In the genomic region with DNA sequence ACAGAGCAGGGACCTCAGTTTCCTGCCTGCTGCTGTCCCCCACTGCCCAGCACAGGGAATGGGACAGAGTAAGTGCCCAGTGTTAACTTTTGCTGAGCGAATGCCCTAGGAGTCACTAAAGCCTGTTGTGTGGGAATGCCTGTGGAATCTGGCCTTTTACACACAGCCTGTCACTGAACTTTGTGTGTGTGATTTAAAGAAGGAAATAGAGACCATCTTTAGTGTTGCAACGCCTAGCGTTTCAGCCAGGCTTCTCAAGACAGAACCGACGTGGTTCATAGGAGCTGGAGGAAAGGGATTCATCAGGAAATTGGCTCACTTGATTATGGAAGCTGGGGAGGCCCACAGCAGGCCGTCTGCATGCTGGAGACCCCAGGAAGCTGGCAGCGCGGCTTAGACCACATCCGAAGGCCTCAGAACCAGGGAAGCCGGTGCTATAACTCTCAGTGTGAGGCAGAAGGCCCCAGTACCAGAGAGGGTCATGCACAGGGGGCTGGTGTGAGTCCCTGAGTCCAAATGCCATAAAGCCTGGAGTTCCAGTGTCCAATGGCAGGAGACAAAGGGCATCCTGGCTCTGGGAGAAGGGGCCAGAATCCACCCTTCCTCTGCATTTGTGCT, we compare ENCODE assay signal across 1 cellular context.
TF ChIP-seq lines count a peak whose summit lies in the region.

No MANE protein-coding gene starts in this region.

TF ChIP-seq in HepG2, 621 proteins besides CTCF, POLR2A, EP300 and RAD21 (continued from another document):
- TF ChIP-seq MED1 (CRISPR knock-in tag; IDR thresholded peaks at IDR 0.05) (0 out of 2 replicates have a peak, but pooled peaks have one; percentile 53), TBX2 (CRISPR knock-in tag; IDR thresholded peaks at IDR 0.05; ENCODE audit: borderline replicate concordance) (peak; percentile 31; the same call in 1 of the 2 replicates), ZFX (CRISPR knock-in tag; IDR thresholded peaks at IDR 0.05; ENCODE audit: low read depth) (peak; percentile 32; the same call in 1 of the 2 replicates), ZNF790 (CRISPR knock-in tag; IDR thresholded peaks at IDR 0.05; ENCODE audit: borderline replicate concordance) (no peak), MIER2 (CRISPR knock-in tag; IDR thresholded peaks at IDR 0.05) (no peak), ZNF598 (CRISPR knock-in tag; IDR thresholded peaks at IDR 0.05; ENCODE audit: borderline replicate concordance) (peak; percentile 64; the same call in 1 of the 2 replicates), CENPX (CRISPR knock-in tag; IDR thresholded peaks at IDR 0.05) (no peak), PPARG (CRISPR knock-in tag; conservative IDR thresholded peaks at IDR 0.05) (0 out of 2 replicates have a peak, but pooled peaks have one; percentile 49), ZMYM2 (CRISPR knock-in tag; IDR thresholded peaks at IDR 0.05) (no peak), CEBPG (CRISPR knock-in tag; IDR thresholded peaks at IDR 0.05) (0 out of 2 replicates have a peak, but pooled peaks have one; percentile 20), ZNF746 (CRISPR knock-in tag; IDR thresholded peaks at IDR 0.05) (0 out of 2 replicates have a peak, but pooled peaks have one; percentile 19), ZBTB38 (CRISPR knock-in tag; IDR thresholded peaks at IDR 0.05) (peak; percentile 93), ZFY (CRISPR knock-in tag; IDR thresholded peaks at IDR 0.05) (peak; percentile 39; the same call in 1 of the 2 replicates), ZNF672 (CRISPR knock-in tag; IDR thresholded peaks at IDR 0.05) (no peak), BORCS8-MEF2B (CRISPR knock-in tag; IDR thresholded peaks at IDR 0.05) (peak; percentile 11; the same call in 1 of the 2 replicates), TEAD3 (CRISPR knock-in tag; optimal IDR thresholded peaks at IDR 0.05; ENCODE audit: borderline replicate concordance) (peak; percentile 26), ZNF317 (CRISPR knock-in tag; IDR thresholded peaks at IDR 0.05) (no peak), ELF3 (CRISPR knock-in tag; IDR thresholded peaks at IDR 0.05) (peak; percentile 48; the same call in 1 of the 2 replicates), LCORL (IDR thresholded peaks at IDR 0.05) (no peak), LCORL (CRISPR knock-in tag; IDR thresholded peaks at IDR 0.05) (0 out of 2 replicates have a peak, but pooled peaks have one; percentile 30)
- TF ChIP-seq, protein P1, sequence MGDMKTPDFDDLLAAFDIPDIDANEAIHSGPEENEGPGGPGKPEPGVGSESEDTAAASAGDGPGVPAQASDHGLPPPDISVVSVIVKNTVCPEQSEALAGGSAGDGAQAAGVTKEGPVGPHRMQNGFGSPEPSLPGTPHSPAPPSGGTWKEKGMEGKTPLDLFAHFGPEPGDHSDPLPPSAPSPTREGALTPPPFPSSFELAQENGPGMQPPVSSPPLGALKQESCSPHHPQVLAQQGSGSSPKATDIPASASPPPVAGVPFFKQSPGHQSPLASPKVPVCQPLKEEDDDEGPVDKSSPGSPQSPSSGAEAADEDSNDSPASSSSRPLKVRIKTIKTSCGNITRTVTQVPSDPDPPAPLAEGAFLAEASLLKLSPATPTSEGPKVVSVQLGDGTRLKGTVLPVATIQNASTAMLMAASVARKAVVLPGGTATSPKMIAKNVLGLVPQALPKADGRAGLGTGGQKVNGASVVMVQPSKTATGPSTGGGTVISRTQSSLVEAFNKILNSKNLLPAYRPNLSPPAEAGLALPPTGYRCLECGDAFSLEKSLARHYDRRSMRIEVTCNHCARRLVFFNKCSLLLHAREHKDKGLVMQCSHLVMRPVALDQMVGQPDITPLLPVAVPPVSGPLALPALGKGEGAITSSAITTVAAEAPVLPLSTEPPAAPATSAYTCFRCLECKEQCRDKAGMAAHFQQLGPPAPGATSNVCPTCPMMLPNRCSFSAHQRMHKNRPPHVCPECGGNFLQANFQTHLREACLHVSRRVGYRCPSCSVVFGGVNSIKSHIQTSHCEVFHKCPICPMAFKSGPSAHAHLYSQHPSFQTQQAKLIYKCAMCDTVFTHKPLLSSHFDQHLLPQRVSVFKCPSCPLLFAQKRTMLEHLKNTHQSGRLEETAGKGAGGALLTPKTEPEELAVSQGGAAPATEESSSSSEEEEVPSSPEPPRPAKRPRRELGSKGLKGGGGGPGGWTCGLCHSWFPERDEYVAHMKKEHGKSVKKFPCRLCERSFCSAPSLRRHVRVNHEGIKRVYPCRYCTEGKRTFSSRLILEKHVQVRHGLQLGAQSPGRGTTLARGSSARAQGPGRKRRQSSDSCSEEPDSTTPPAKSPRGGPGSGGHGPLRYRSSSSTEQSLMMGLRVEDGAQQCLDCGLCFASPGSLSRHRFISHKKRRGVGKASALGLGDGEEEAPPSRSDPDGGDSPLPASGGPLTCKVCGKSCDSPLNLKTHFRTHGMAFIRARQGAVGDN (CRISPR knock-in tag; IDR thresholded peaks at IDR 0.05), result peak; percentile 64
- TF ChIP-seq, protein P2, sequence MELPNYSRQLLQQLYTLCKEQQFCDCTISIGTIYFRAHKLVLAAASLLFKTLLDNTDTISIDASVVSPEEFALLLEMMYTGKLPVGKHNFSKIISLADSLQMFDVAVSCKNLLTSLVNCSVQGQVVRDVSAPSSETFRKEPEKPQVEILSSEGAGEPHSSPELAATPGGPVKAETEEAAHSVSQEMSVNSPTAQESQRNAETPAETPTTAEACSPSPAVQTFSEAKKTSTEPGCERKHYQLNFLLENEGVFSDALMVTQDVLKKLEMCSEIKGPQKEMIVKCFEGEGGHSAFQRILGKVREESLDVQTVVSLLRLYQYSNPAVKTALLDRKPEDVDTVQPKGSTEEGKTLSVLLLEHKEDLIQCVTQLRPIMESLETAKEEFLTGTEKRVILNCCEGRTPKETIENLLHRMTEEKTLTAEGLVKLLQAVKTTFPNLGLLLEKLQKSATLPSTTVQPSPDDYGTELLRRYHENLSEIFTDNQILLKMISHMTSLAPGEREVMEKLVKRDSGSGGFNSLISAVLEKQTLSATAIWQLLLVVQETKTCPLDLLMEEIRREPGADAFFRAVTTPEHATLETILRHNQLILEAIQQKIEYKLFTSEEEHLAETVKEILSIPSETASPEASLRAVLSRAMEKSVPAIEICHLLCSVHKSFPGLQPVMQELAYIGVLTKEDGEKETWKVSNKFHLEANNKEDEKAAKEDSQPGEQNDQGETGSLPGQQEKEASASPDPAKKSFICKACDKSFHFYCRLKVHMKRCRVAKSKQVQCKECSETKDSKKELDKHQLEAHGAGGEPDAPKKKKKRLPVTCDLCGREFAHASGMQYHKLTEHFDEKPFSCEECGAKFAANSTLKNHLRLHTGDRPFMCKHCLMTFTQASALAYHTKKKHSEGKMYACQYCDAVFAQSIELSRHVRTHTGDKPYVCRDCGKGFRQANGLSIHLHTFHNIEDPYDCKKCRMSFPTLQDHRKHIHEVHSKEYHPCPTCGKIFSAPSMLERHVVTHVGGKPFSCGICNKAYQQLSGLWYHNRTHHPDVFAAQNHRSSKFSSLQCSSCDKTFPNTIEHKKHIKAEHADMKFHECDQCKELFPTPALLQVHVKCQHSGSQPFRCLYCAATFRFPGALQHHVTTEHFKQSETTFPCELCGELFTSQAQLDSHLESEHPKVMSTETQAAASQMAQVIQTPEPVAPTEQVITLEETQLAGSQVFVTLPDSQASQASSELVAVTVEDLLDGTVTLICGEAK (IDR thresholded peaks at IDR 0.05), result no peak
- TF ChIP-seq, protein P2 (CRISPR knock-in tag; IDR thresholded peaks at IDR 0.05), result 0 out of 2 replicates have a peak, but pooled peaks have one; percentile 31
- TF ChIP-seq, protein P3, sequence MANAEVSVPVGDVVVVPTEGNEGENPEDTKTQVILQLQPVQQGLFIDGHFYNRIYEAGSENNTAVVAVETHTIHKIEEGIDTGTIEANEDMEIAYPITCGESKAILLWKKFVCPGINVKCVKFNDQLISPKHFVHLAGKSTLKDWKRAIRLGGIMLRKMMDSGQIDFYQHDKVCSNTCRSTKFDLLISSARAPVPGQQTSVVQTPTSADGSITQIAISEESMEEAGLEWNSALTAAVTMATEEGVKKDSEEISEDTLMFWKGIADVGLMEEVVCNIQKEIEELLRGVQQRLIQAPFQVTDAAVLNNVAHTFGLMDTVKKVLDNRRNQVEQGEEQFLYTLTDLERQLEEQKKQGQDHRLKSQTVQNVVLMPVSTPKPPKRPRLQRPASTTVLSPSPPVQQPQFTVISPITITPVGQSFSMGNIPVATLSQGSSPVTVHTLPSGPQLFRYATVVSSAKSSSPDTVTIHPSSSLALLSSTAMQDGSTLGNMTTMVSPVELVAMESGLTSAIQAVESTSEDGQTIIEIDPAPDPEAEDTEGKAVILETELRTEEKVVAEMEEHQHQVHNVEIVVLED (CRISPR knock-in tag; IDR thresholded peaks at IDR 0.05; ENCODE audit: borderline replicate concordance), result 0 out of 2 replicates have a peak, but pooled peaks have one; percentile 6
TF ChIP-seq in HepG2: peak in this region for 18.
